ENCODE assay signal across 8 cellular contexts in the genomic region with DNA sequence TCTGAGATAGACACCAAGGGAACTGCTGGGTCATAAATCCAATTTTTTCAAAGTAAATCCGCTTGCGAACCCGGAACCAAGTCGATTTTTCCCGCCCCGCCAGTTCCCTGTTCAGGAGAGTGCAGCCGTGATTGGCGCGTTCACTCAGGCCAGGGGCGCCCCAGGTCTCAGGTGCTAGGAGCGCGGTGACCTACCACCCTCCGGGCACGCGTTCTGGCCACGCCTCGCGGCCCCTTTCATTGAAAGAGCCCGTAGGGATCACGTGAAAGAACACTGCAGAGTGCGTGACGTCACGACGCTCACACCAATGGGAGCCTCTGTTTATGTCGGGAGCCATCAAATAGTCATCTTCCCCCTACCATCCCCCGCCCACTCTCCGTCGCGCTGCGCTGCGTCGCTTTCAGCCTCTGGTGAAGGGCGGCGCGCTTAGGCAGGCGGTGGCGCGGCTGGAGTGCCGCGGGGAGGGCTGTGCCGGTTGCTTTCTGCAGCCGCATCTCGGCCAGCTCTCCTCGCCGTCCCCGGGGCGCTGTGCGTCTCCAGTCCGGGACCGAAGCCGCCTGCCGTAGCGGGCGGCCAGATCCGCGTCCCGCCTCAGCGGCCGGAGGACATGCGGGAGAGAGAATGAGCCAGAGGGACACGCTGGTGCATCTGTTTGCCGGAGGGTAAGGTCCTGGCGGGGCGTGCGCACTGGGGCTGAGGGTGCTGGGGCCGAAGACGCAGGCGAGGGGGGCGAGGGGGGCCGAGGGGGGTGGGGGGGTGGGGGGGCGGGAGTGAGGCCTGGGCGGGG. TPM values are rescaled to one million over a fixed set of nuclear protein-coding genes. Genes with fewer than 3 reads are reported as not detected.
DNase-seq lines count a peak whose midpoint lies in the region; ATAC-seq and TF ChIP-seq lines count a peak whose summit lies in the region.

A gene with protein sequence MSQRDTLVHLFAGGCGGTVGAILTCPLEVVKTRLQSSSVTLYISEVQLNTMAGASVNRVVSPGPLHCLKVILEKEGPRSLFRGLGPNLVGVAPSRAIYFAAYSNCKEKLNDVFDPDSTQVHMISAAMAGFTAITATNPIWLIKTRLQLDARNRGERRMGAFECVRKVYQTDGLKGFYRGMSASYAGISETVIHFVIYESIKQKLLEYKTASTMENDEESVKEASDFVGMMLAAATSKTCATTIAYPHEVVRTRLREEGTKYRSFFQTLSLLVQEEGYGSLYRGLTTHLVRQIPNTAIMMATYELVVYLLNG (plus strand): TSS at position 403 of the 787 bp plus-strand sequence. CDS start 219 bp downstream, at position 622.

- intact Hi-C loops in esophagus muscularis mucosa (cut with DNase I) = no loop called here

- under 1% methylated on average over 39 of the region's 72 CpGs for WGBS in esophagus muscularis mucosa

- H3K9me3 ChIP-seq in Peyer's patch (no peaks in the 10 kb centered on the region), esophagus muscularis mucosa (no peaks in the 10 kb centered on the region), muscle layer of duodenum (ENCODE audit: control insufficient read depth in 1 of 2, low read length in 2 of 2) (no peaks in the 10 kb centered on the region)

- TF ChIP-seq EP300 in esophagus muscularis mucosa (IDR thresholded peaks at IDR 0.05) = no peak

- H3K4me2 ChIP-seq in KMS-11 = peak within 1 kb of the TSS; percentile 85

- no peaks in the 10 kb centered on the region for H3K36me3 ChIP-seq in KMS-11 (ENCODE audit: insufficient read depth)
- H3K36me3 ChIP-seq in Peyer's patch = no peaks in the 10 kb centered on the region
- no peaks in the 10 kb centered on the region for H3K36me3 ChIP-seq in esophagus muscularis mucosa
- peaks cover 0 to 5% of the 10 kb centered on the region in 2 donors for H3K36me3 ChIP-seq in muscle layer of duodenum (ENCODE audit: control insufficient read depth in 1 of 2, insufficient read depth in 2 of 2, low read length in 2 of 2)

- TF ChIP-seq CTCF in KMS-11 (conservative IDR thresholded peaks at IDR 0.05; ENCODE audit: low read depth, low read length) (no peak), Peyer's patch (IDR thresholded peaks at IDR 0.05) (peak in 1 of 6 experiments; percentile 21), esophagus muscularis mucosa (IDR thresholded peaks at IDR 0.05) (peak in 2 of 3 experiments; percentile 10 to 21)

- H3K79me2 ChIP-seq in KMS-11 (ENCODE audit: insufficient read depth, low read depth) = peaks cover 44% of the 10 kb centered on the region

- H3K27me3 ChIP-seq in KMS-11 (ENCODE audit: insufficient read depth, low read depth) (no peaks in the 10 kb centered on the region), Peyer's patch (no peaks in the 10 kb centered on the region), esophagus muscularis mucosa (no peaks in the 10 kb centered on the region), muscle layer of duodenum (ENCODE audit: low read depth, low read length) (no peaks in the 10 kb centered on the region)

- H3K4me1 ChIP-seq in KMS-11 (ENCODE audit: low read depth, poor library complexity, severe bottlenecking) (peaks cover 20% of the 10 kb centered on the region), Peyer's patch (peaks cover 0 to 29% (median 3%) of the 10 kb centered on the region in 4 donors), esophagus muscularis mucosa (peaks cover 27 to 42% (median 38%) of the 10 kb centered on the region in 4 donors), muscle layer of duodenum (ENCODE audit: control insufficient read depth in 1 of 2, insufficient read depth in 2 of 2, low read length in 2 of 2) (peaks cover 23 to 33% of the 10 kb centered on the region in 2 donors)

- peak; percentile 95 for ATAC-seq in GM21737 (IDR thresholded peaks at IDR 0.05; ENCODE audit: unreplicated experiment)

- H2AFZ ChIP-seq in KMS-11 (ENCODE audit: low read depth) = peak within 1 kb of the TSS; percentile 68

- H4K20me1 ChIP-seq in KMS-11 (ENCODE audit: insufficient read depth) = 0 out of 2 replicates have a peak, but pooled peaks cover 10% of the 10 kb centered on the region

- peak within 1 kb of the TSS; percentile 95 for H3K4me3 ChIP-seq in KMS-11 (IDR thresholded peaks at IDR 0.05; ENCODE audit: insufficient read depth, low read depth, low read length)
- H3K4me3 ChIP-seq in Peyer's patch = peak within 1 kb of the TSS; percentile 82 to 92 (median 86)
- H3K4me3 ChIP-seq in esophagus muscularis mucosa = peak within 1 kb of the TSS; percentile 76 to 99 (median 94)
- peak within 1 kb of the TSS; percentile 88 to 97 for H3K4me3 ChIP-seq in muscle layer of duodenum (ENCODE audit: low read depth in 1 of 2, low read length in 2 of 2)

- H3K9ac ChIP-seq in KMS-11 = peak within 1 kb of the TSS; percentile 98

- TF ChIP-seq POLR2A in Peyer's patch (IDR thresholded peaks at IDR 0.05) (peak; percentile 98 to 99), esophagus muscularis mucosa (IDR thresholded peaks at IDR 0.05; ENCODE audit: low read depth) (peak; percentile 91)

- DNase-seq in DMS53 treated with DMSO at 0.1 percent for 48 hours (lab: John Stamatoyannopoulos, UW; ENCODE audit: unreplicated experiment) (peak; percentile 94), Peyer's patch (peak; percentile 97 to 99 (median 98)), esophagus muscularis mucosa (ENCODE audit: extremely low spot score) (peak; percentile 99)
- DNase-seq in activated T-cell treated with anti-CD3 and anti-CD28 coated beads, Interleukin-2, amount 50 U/mL, for 48 hours = peak; percentile 96 to 97
- DNase-seq in stimulated activated CD8-positive, alpha-beta memory T cell treated with anti-CD3 and anti-CD28 coated beads, Interleukin-7, amount 100 ng/mL, for 4 hours (ENCODE audit: low read depth in 2 of 2) = peak; percentile 95 to 96

- peak within 1 kb of the TSS; percentile 96 for H3K27ac ChIP-seq in KMS-11
- peak within 1 kb of the TSS; percentile 93 to 99 (median 97) for H3K27ac ChIP-seq in Peyer's patch
- H3K27ac ChIP-seq in esophagus muscularis mucosa (replicated peaks in 1 of 4) = peak within 1 kb of the TSS; percentile 92 to 100 (median 98)
- peak within 1 kb of the TSS; percentile 96 for H3K27ac ChIP-seq in muscle layer of duodenum (ENCODE audit: low read length)

RNA-seq across cellular contexts. Expression of the gene that starts here (rescaled TPM):
- 10 to 100 TPM; 49.3 to 87.9 (median 53.2) TPM for total RNA-seq in Peyer's patch
- total RNA-seq in esophagus muscularis mucosa = 10 to 100 TPM; 42.8 to 56.9 (median 53.8) TPM

Comparison
In these comparisons a context has a peak if more than half of its experiments do, and no peak if none do; other contexts are left out.
1. Peak in every context shown above with its lines: DNase-seq, ATAC-seq, H3K4me3 ChIP-seq and H3K27ac ChIP-seq.